Comparison of ENCODE assay signal across 8 cellular contexts in genomic region chr9:76562511-76562911, GRCh38.
DNase-seq lines count a peak whose midpoint lies in the region; ATAC-seq and TF ChIP-seq lines count a peak whose summit lies in the region.

No MANE protein-coding gene starts in this region.

- H3K9me3 ChIP-seq in smooth muscle cell (replicated peaks; ENCODE audit: low read depth): no peaks in the 10 kb centered on the region

- H2AFZ ChIP-seq in ACC112 (ENCODE audit: low read length, unreplicated experiment) (no peak overlapping the region), smooth muscle cell (ENCODE audit: low read depth) (no peak overlapping the region)

- H3K27me3 Mint-ChIP-seq in activated naive CD8-positive, alpha-beta T cell treated with anti-CD3 and anti-CD28 coated beads for 36 hours: peaks cover 25% of the 10 kb centered on the region

- peak overlapping the region; percentile 25 for H3K27ac Mint-ChIP-seq in activated naive CD8-positive, alpha-beta T cell treated with anti-CD3 and anti-CD28 coated beads for 36 hours

- no peaks in the 10 kb centered on the region for H3K9me3 Mint-ChIP-seq in activated naive CD8-positive, alpha-beta T cell treated with anti-CD3 and anti-CD28 coated beads for 36 hours

- H3K9ac ChIP-seq in smooth muscle cell (ENCODE audit: low read depth): no peak overlapping the region

- H3K36me3 ChIP-seq in ACC112 (ENCODE audit: insufficient read depth, low read length): no peaks in the 10 kb centered on the region
- no peaks in the 10 kb centered on the region for H3K36me3 ChIP-seq in smooth muscle cell (ENCODE audit: low read depth)

- H3K79me2 ChIP-seq in ACC112 (ENCODE audit: control insufficient read depth, insufficient read depth, low read length, unreplicated experiment) (no peaks in the 10 kb centered on the region), smooth muscle cell (ENCODE audit: low read depth) (no peaks in the 10 kb centered on the region)

- ATAC-seq in GM19035 (IDR thresholded peaks at IDR 0.05; ENCODE audit: unreplicated experiment) (peak; percentile 65), HG03342 (IDR thresholded peaks at IDR 0.05; ENCODE audit: unreplicated experiment) (peak; percentile 60)

- TF ChIP-seq CTCF in smooth muscle cell (IDR thresholded peaks at IDR 0.05; ENCODE audit: borderline replicate concordance, insufficient read depth, poor library complexity, severe bottlenecking): no peak

- H3K4me3 ChIP-seq in ACC112 (ENCODE audit: low read depth, low read length) (no peak overlapping the region), smooth muscle cell (no peak overlapping the region)

- H3F3A ChIP-seq in smooth muscle cell (ENCODE audit: low read depth): peaks cover 20% of the 10 kb centered on the region

- H3K27me3 ChIP-seq in ACC112 (ENCODE audit: insufficient read depth, low read length) (no peaks in the 10 kb centered on the region), smooth muscle cell (ENCODE audit: low read depth) (no peaks in the 10 kb centered on the region)

- no peaks in the 10 kb centered on the region for H3K36me3 Mint-ChIP-seq in activated naive CD8-positive, alpha-beta T cell treated with anti-CD3 and anti-CD28 coated beads for 36 hours

- no peak overlapping the region for H3K4me3 Mint-ChIP-seq in activated naive CD8-positive, alpha-beta T cell treated with anti-CD3 and anti-CD28 coated beads for 36 hours

- H3K4me2 ChIP-seq in smooth muscle cell: peak overlapping the region; percentile 53

- H3K4me1 ChIP-seq in ACC112 (ENCODE audit: control insufficient read depth, insufficient read depth, low read length, unreplicated experiment) (peaks cover 57% of the 10 kb centered on the region), smooth muscle cell (ENCODE audit: low read depth) (peaks cover 18% of the 10 kb centered on the region)

- H4K20me1 ChIP-seq in smooth muscle cell (ENCODE audit: low read depth): no peaks in the 10 kb centered on the region

- DNase-seq in activated naive CD8-positive, alpha-beta T cell treated with anti-CD3 and anti-CD28 coated beads for 36 hours: no peak
- no peak for DNase-seq in smooth muscle cell (lab: John Stamatoyannopoulos, UW; ENCODE audit: unreplicated experiment)
- DNase-seq in effector CD8-positive, alpha-beta T cell (lab: John Stamatoyannopoulos, UW): no peak
- no peak for DNase-seq in superior temporal gyrus (ENCODE audit: extremely low spot score)
- no peak for DNase-seq in DMS53 treated with DMSO at 0.1 percent for 48 hours (lab: John Stamatoyannopoulos, UW; ENCODE audit: unreplicated experiment)

- peaks cover 28% of the 10 kb centered on the region for H3K4me1 Mint-ChIP-seq in activated naive CD8-positive, alpha-beta T cell treated with anti-CD3 and anti-CD28 coated beads for 36 hours

- H3K27ac ChIP-seq in ACC112 (ENCODE audit: low read depth, low read length) (peak overlapping the region; percentile 64), smooth muscle cell (ENCODE audit: low read depth) (peak overlapping the region; percentile 66)
